6 cellular contexts compared by ENCODE assay signal in the genomic region with DNA sequence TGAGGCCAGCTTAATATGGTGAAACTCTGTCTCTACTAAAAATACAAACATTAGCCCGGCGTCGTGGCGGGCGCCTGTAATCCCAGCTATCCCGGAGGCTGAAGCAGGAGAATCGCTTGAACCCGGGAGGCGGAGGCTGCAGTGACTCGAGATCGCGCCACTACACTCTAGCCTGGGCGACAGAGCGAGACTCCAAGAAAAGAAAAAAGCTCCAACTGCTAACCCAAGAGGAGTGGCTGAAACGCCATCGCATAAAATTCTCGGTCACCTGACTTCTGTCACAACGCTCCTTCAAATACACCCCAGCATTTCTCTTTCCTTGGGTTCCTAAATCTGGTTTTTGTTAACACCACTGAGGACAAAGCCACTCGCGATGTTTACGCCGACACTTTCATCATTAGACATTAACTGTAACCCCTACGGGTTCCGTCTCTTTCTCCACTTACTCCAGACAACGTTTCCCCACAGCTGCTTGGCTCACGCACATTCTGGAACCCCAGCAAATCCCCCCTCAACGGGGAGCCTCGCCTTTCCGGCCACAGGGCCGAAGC. TPM values are rescaled to one million over a fixed set of nuclear protein-coding genes. Genes with fewer than 3 reads are reported as not detected.
DNase-seq lines count a peak whose midpoint lies in the region; ATAC-seq, FAIRE-seq and TF ChIP-seq lines count a peak whose summit lies in the region.

No MANE protein-coding gene starts in this region.

- no peaks in the 10 kb centered on the region for H3K27me3 Mint-ChIP-seq in Caco-2 (ENCODE audit: insufficient read depth, unreplicated experiment)
- no peaks in the 10 kb centered on the region for H3K27me3 Mint-ChIP-seq in activated T-cell treated with anti-CD3 and anti-CD28 coated beads, Interleukin-2, amount 50 U/mL, for 72 hours (ENCODE audit: low read depth)

- peaks cover 14% of the 10 kb centered on the region for H3K4me1 ChIP-seq in Caco-2
- peaks cover 61% of the 10 kb centered on the region for H3K4me1 ChIP-seq in HepG2 (ENCODE audit: insufficient read depth, low read length)

- WGBS in HepG2 (ENCODE audit: low lambda C conversion rate), result 1% methylated on average over 30 of the region's 30 CpGs

- CTCF ChIA-PET in Caco-2 (lab: Charles Lee) (interaction anchor here (0.6 to 1.2 kb wide), 4 partner anchors 19 to 368 kb away, joined by 3 to 7 read pairs (median 4); a partner anchor contains a TSS), HepG2 (lab: Yijun Ruan, JAX; ENCODE audit: low intra/inter-chr PET ratio, low total read pairs) (no interaction called here)

- TF ChIP-seq POLR2A in HepG2 (IDR thresholded peaks at IDR 0.05; ENCODE audit: insufficient read depth in 1 of 2, low read depth in 2 of 2, low read length in 2 of 2), result no peak; a peak in 2 of 4 replicates

- no peaks in the 10 kb centered on the region for H3K27me3 ChIP-seq in Caco-2 (replicated peaks; ENCODE audit: control insufficient read depth, insufficient read depth, low read length)
- no peaks in the 10 kb centered on the region; a peak in 1 of 5 replicates for H3K27me3 ChIP-seq in HepG2 (ENCODE audit: control insufficient read depth in 1 of 2, insufficient read depth in 2 of 2, low read length in 2 of 2)

- H3K27ac ChIP-seq in HepG2 (ENCODE audit: extremely low read length, insufficient read depth, low read length), result peak overlapping the region; percentile 98

- H3K4me3 Mint-ChIP-seq in Caco-2 (ENCODE audit: unreplicated experiment), result peak overlapping the region; percentile 84
- H3K4me3 Mint-ChIP-seq in activated T-cell treated with anti-CD3 and anti-CD28 coated beads, Interleukin-2, amount 50 U/mL, for 72 hours, result peak overlapping the region; percentile 93

- H3K9me3 ChIP-seq in Caco-2 (no peaks in the 10 kb centered on the region), HepG2 (ENCODE audit: low read length) (no peaks in the 10 kb centered on the region)

- peaks cover 48% of the 10 kb centered on the region for H4K20me1 ChIP-seq in HepG2 (ENCODE audit: insufficient read depth, low read length)

- in situ Hi-C loops in HepG2 (cut with HindIII; ENCODE audit: extremely low pct_ligation_motif_present, low pct_unique_long_range_greater_than_20kb), result no loop called here

- H3K27ac Mint-ChIP-seq in Caco-2 (ENCODE audit: unreplicated experiment), result peak overlapping the region; percentile 96
- peak overlapping the region; percentile 96 for H3K27ac Mint-ChIP-seq in activated T-cell treated with anti-CD3 and anti-CD28 coated beads, Interleukin-2, amount 50 U/mL, for 72 hours

- TF ChIP-seq RAD21 in HepG2 (CRISPR knock-in tag; IDR thresholded peaks at IDR 0.05), result no peak; the same call in 1 of the 2 replicates

- H3K4me3 ChIP-seq in Caco-2 (ENCODE audit: low read depth, low read length) (peak overlapping the region; percentile 96), HepG2 (replicated peaks in 1 of 3; ENCODE audit: insufficient read depth in 1 of 3, low read depth in 2 of 3, low read length in 3 of 3) (peak overlapping the region; percentile 91 to 99 (median 97))

- H3K4me2 ChIP-seq in HepG2 (ENCODE audit: low read depth, low read length), result peak overlapping the region; percentile 83

- H2AFZ ChIP-seq in HepG2 (ENCODE audit: low read length), result no peak overlapping the region

- no peaks in the 10 kb centered on the region for H3K9me3 Mint-ChIP-seq in Caco-2 (ENCODE audit: unreplicated experiment)
- no peaks in the 10 kb centered on the region for H3K9me3 Mint-ChIP-seq in activated T-cell treated with anti-CD3 and anti-CD28 coated beads, Interleukin-2, amount 50 U/mL, for 72 hours

- DNase-seq in Caco-2 (peak in 1 of 2 experiments; percentile 31), HepG2 (ENCODE audit: low spot score) (no peak), T1000 (lab: John Stamatoyannopoulos, UW) (no peak), GF-D8 (lab: John Stamatoyannopoulos, UW) (no peak)
- peak in 1 of 2 donors; percentile 31 for DNase-seq in activated T-cell treated with anti-CD3 and anti-CD28 coated beads, Interleukin-2, amount 50 U/mL, for 72 hours

- H3K79me2 ChIP-seq in HepG2 (ENCODE audit: insufficient read depth, low read length), result peaks cover 58% of the 10 kb centered on the region

- POLR2A ChIA-PET in Caco-2 (lab: Charles Lee) (interaction anchor here (0.6 to 1.8 kb wide), 14 partner anchors 19 to 254 kb away, joined by 3 to 28 read pairs (median 3); a partner anchor contains a TSS), HepG2 (lab: Yijun Ruan, JAX) (interaction anchor here (0.7 to 3.0 kb wide), 44 partner anchors 9 to 917 kb away, joined by 3 to 80 read pairs (median 7); a partner anchor contains a TSS)

- H3K36me3 Mint-ChIP-seq in Caco-2 (ENCODE audit: insufficient read depth, unreplicated experiment), result peaks cover 64% of the 10 kb centered on the region
- H3K36me3 Mint-ChIP-seq in activated T-cell treated with anti-CD3 and anti-CD28 coated beads, Interleukin-2, amount 50 U/mL, for 72 hours (ENCODE audit: insufficient read depth in 2 of 2), result peaks cover 24 to 49% of the 10 kb centered on the region in 2 donors

- ATAC-seq in HG02642 (IDR thresholded peaks at IDR 0.05; ENCODE audit: poor library complexity, unreplicated experiment) (peak; percentile 11), HepG2 (no peak)
- ATAC-seq in activated T-cell treated with anti-CD3 and anti-CD28 coated beads, Interleukin-2, amount 50 U/mL, for 72 hours (replicated peaks in 1 of 2), result no peak

- intact Hi-C loops in Caco-2 (cut with micrococcal nuclease; ENCODE audit: unreplicated experiment) (loop anchor here (1.0 to 5.0 kb wide), 4 partner anchors 26 to 151 kb away; a partner anchor contains a TSS), HepG2 (cut with micrococcal nuclease; ENCODE audit: unreplicated experiment) (loop anchor here (1.0 to 5.0 kb wide), 4 partner anchors 26 to 107 kb away; a partner anchor contains a TSS)

- H3K4me1 Mint-ChIP-seq in Caco-2 (ENCODE audit: low read depth, unreplicated experiment), result peaks cover 25% of the 10 kb centered on the region
- H3K4me1 Mint-ChIP-seq in activated T-cell treated with anti-CD3 and anti-CD28 coated beads, Interleukin-2, amount 50 U/mL, for 72 hours (ENCODE audit: low read depth), result peaks cover 50% of the 10 kb centered on the region

- TF ChIP-seq EP300 in HepG2 (IDR thresholded peaks at IDR 0.05; ENCODE audit: low read depth in 2 of 2, low read length in 2 of 2), result no peak
- no peak for TF ChIP-seq EP300 in HepG2 (CRISPR knock-in tag; IDR thresholded peaks at IDR 0.05; ENCODE audit: borderline replicate concordance)

- no peak for FAIRE-seq in HepG2 (lab: Jason Lieb, UNC)

- TF ChIP-seq CTCF in Caco-2 (IDR thresholded peaks at IDR 0.05; ENCODE audit: insufficient read depth in 1 of 2, low read depth in 1 of 2, low read length in 1 of 2, severe bottlenecking in 1 of 2, unreplicated experiment in 1 of 2) (no peak), HepG2 (CRISPR knock-in tag; IDR thresholded peaks at IDR 0.05) (no peak)

- peaks cover 2% of the 10 kb centered on the region; the same call in 1 of the 2 replicates for H3K36me3 ChIP-seq in Caco-2 (ENCODE audit: control insufficient read depth, insufficient read depth, low read length)
- H3K36me3 ChIP-seq in HepG2 (replicated peaks in 1 of 2; ENCODE audit: control insufficient read depth in 1 of 2, insufficient read depth in 2 of 2, low read length in 2 of 2), result peaks cover 1 to 25% of the 10 kb centered on the region in 2 experiments; a peak in 4 of 5 replicates

- BruUV-seq in Caco-2 (replicated peaks; lab: Mats Ljungman, UMichigan), result TSS peak; percentile 60
- BruUV-seq in HepG2 (replicated peaks; lab: Mats Ljungman, UMichigan), result no TSS peak

- peak overlapping the region; percentile 100 for H3K9ac ChIP-seq in HepG2 (ENCODE audit: insufficient read depth, low read depth, low read length)

RNA-seq across cellular contexts. Expression of a gene that starts 0.7 kb away (rescaled TPM):
- 62.6 and 68.0 TPM in 2 replicates for total RNA-seq in Caco-2 (2022)
- total RNA-seq in activated T-cell treated with anti-CD3 and anti-CD28 coated beads, Interleukin-2, amount 50 U/mL, for 72 hours, result 100 to 1,000 TPM; 161 to 178 TPM
- 35.2 and 66.6 TPM in 2 replicates for total RNA-seq in HepG2 (2016; rRNA removed; fragmentation: Illumina TruSeq; extraction: Trizol)
- total RNA-seq in HepG2 (2016; cell fraction: cytosol; rRNA removed; fragmentation: Illumina TruSeq; extraction: Trizol; ENCODE audit: low read depth), result 24.5 and 24.8 TPM in 2 replicates
- 38.2 and 62.5 TPM in 2 replicates for total RNA-seq in HepG2 (2016; cell fraction: insoluble cytoplasmic fraction; rRNA removed; fragmentation: Illumina TruSeq; extraction: Trizol)
- 27.1 and 28.3 TPM in 2 replicates for total RNA-seq in HepG2 (2016; cell fraction: membrane; rRNA removed; fragmentation: Illumina TruSeq; extraction: Trizol)
- 117 and 137 TPM in 2 replicates for total RNA-seq in HepG2 (2016; cell fraction: nucleus; rRNA removed; fragmentation: Illumina TruSeq; extraction: Trizol)
- 82.4 and 101 TPM in 2 replicates for polyA plus RNA-seq in HepG2 (2011; rRNA removed)
- polyA plus RNA-seq in HepG2 (2011; cell fraction: cytosol; rRNA removed), result 18.7 and 25.0 TPM in 2 replicates
- polyA plus RNA-seq in HepG2 (2011; cell fraction: nucleus; rRNA removed), result 155 and 182 TPM in 2 replicates
- polyA plus RNA-seq in HepG2 (2012), result 136 and 141 TPM in 2 replicates
- 8.7 and 11.4 TPM in 2 replicates for polyA plus RNA-seq in HepG2 (2016; cell fraction: cytosol; fragmentation: Illumina TruSeq; extraction: Trizol; ENCODE audit: low read depth)
- 24.0 and 27.5 TPM in 2 replicates for polyA plus RNA-seq in HepG2 (2016; cell fraction: insoluble cytoplasmic fraction; fragmentation: Illumina TruSeq; extraction: Trizol; ENCODE audit: low read depth)
- polyA plus RNA-seq in HepG2 (2016; cell fraction: membrane; fragmentation: Illumina TruSeq; extraction: Trizol; ENCODE audit: low read depth), result 9.9 and 12.7 TPM in 2 replicates
- 168 and 170 TPM in 2 replicates for polyA plus RNA-seq in HepG2 (2016; cell fraction: nucleus; fragmentation: Illumina TruSeq; extraction: Trizol; ENCODE audit: insufficient read depth, low read depth)
- polyA minus RNA-seq in HepG2 (2011; rRNA and poly(A)+ RNA removed; ENCODE audit: low replicate concordance), result 12.6 and 13.7 TPM in 2 replicates
- polyA minus RNA-seq in HepG2 (2011; cell fraction: cytosol; rRNA and poly(A)+ RNA removed), result 20.6 and 23.8 TPM in 2 replicates
- polyA minus RNA-seq in HepG2 (2011; cell fraction: nucleus; rRNA and poly(A)+ RNA removed), result 238 and 270 TPM in 2 replicates

RNA-seq across cellular contexts. Expression of a gene that starts 25.1 kb away (rescaled TPM):
- 17.6 and 25.0 TPM in 2 replicates for total RNA-seq in Caco-2 (2022)
- 10 to 100 TPM; 72.5 to 84.6 TPM for total RNA-seq in activated T-cell treated with anti-CD3 and anti-CD28 coated beads, Interleukin-2, amount 50 U/mL, for 72 hours
- total RNA-seq in HepG2 (2016; rRNA removed; fragmentation: Illumina TruSeq; extraction: Trizol), result 98.7 and 126 TPM in 2 replicates
- 48.4 and 52.9 TPM in 2 replicates for total RNA-seq in HepG2 (2016; cell fraction: cytosol; rRNA removed; fragmentation: Illumina TruSeq; extraction: Trizol; ENCODE audit: low read depth)
- 84.1 and 125 TPM in 2 replicates for total RNA-seq in HepG2 (2016; cell fraction: insoluble cytoplasmic fraction; rRNA removed; fragmentation: Illumina TruSeq; extraction: Trizol)
- total RNA-seq in HepG2 (2016; cell fraction: membrane; rRNA removed; fragmentation: Illumina TruSeq; extraction: Trizol), result 78.2 and 94.7 TPM in 2 replicates
- 47.6 and 50.4 TPM in 2 replicates for total RNA-seq in HepG2 (2016; cell fraction: nucleus; rRNA removed; fragmentation: Illumina TruSeq; extraction: Trizol)
- polyA plus RNA-seq in HepG2 (2011; rRNA removed), result 81.8 and 107 TPM in 2 replicates
- polyA plus RNA-seq in HepG2 (2011; cell fraction: cytosol; rRNA removed), result 53.4 and 68.3 TPM in 2 replicates
- polyA plus RNA-seq in HepG2 (2011; cell fraction: nucleus; rRNA removed), result 46.2 and 54.3 TPM in 2 replicates
- polyA plus RNA-seq in HepG2 (2012), result 102 and 132 TPM in 2 replicates
- 46.7 and 53.3 TPM in 2 replicates for polyA plus RNA-seq in HepG2 (2016; cell fraction: cytosol; fragmentation: Illumina TruSeq; extraction: Trizol; ENCODE audit: low read depth)
- 143 and 147 TPM in 2 replicates for polyA plus RNA-seq in HepG2 (2016; cell fraction: insoluble cytoplasmic fraction; fragmentation: Illumina TruSeq; extraction: Trizol; ENCODE audit: low read depth)
- 79.9 and 84.5 TPM in 2 replicates for polyA plus RNA-seq in HepG2 (2016; cell fraction: membrane; fragmentation: Illumina TruSeq; extraction: Trizol; ENCODE audit: low read depth)
- 90.6 and 109 TPM in 2 replicates for polyA plus RNA-seq in HepG2 (2016; cell fraction: nucleus; fragmentation: Illumina TruSeq; extraction: Trizol; ENCODE audit: insufficient read depth, low read depth)
- polyA minus RNA-seq in HepG2 (2011; rRNA and poly(A)+ RNA removed; ENCODE audit: low replicate concordance), result 13.9 and 16.0 TPM in 2 replicates
- polyA minus RNA-seq in HepG2 (2011; cell fraction: cytosol; rRNA and poly(A)+ RNA removed), result 25.3 and 29.8 TPM in 2 replicates
- polyA minus RNA-seq in HepG2 (2011; cell fraction: nucleus; rRNA and poly(A)+ RNA removed), result 35.9 and 56.9 TPM in 2 replicates

RNA-seq across cellular contexts. Expression of a gene that starts 25.4 kb away (rescaled TPM):
- total RNA-seq in Caco-2 (2022) (40.7 and 49.7 TPM in 2 replicates), HepG2 (2016; rRNA removed; fragmentation: Illumina TruSeq; extraction: Trizol) (67.9 and 98.5 TPM in 2 replicates)
- total RNA-seq in activated T-cell treated with anti-CD3 and anti-CD28 coated beads, Interleukin-2, amount 50 U/mL, for 72 hours, result 10 to 100 TPM; 40.0 to 44.9 TPM
- 23.3 and 24.5 TPM in 2 replicates for total RNA-seq in HepG2 (2016; cell fraction: cytosol; rRNA removed; fragmentation: Illumina TruSeq; extraction: Trizol; ENCODE audit: low read depth)
- total RNA-seq in HepG2 (2016; cell fraction: insoluble cytoplasmic fraction; rRNA removed; fragmentation: Illumina TruSeq; extraction: Trizol), result 69.4 and 101 TPM in 2 replicates
- total RNA-seq in HepG2 (2016; cell fraction: membrane; rRNA removed; fragmentation: Illumina TruSeq; extraction: Trizol), result 38.9 and 41.8 TPM in 2 replicates
- 33.1 and 39.6 TPM in 2 replicates for total RNA-seq in HepG2 (2016; cell fraction: nucleus; rRNA removed; fragmentation: Illumina TruSeq; extraction: Trizol)
- 55.1 and 75.2 TPM in 2 replicates for polyA plus RNA-seq in HepG2 (2011; rRNA removed)
- 54.9 and 60.1 TPM in 2 replicates for polyA plus RNA-seq in HepG2 (2011; cell fraction: cytosol; rRNA removed)
- polyA plus RNA-seq in HepG2 (2011; cell fraction: nucleus; rRNA removed), result 40.7 and 44.2 TPM in 2 replicates
- 21.5 and 30.3 TPM in 2 replicates for polyA plus RNA-seq in HepG2 (2012)
- polyA plus RNA-seq in HepG2 (2016; cell fraction: cytosol; fragmentation: Illumina TruSeq; extraction: Trizol; ENCODE audit: low read depth), result 8.6 and 9.7 TPM in 2 replicates
- polyA plus RNA-seq in HepG2 (2016; cell fraction: insoluble cytoplasmic fraction; fragmentation: Illumina TruSeq; extraction: Trizol; ENCODE audit: low read depth), result 84.9 and 85.4 TPM in 2 replicates
- polyA plus RNA-seq in HepG2 (2016; cell fraction: membrane; fragmentation: Illumina TruSeq; extraction: Trizol; ENCODE audit: low read depth), result 16.6 and 16.7 TPM in 2 replicates
- polyA plus RNA-seq in HepG2 (2016; cell fraction: nucleus; fragmentation: Illumina TruSeq; extraction: Trizol; ENCODE audit: insufficient read depth, low read depth), result 50.4 and 53.5 TPM in 2 replicates
- polyA minus RNA-seq in HepG2 (2011; rRNA and poly(A)+ RNA removed; ENCODE audit: low replicate concordance), result 57.1 and 72.0 TPM in 2 replicates
- polyA minus RNA-seq in HepG2 (2011; cell fraction: cytosol; rRNA and poly(A)+ RNA removed), result 24.0 and 28.5 TPM in 2 replicates
- polyA minus RNA-seq in HepG2 (2011; cell fraction: nucleus; rRNA and poly(A)+ RNA removed), result 33.3 and 35.7 TPM in 2 replicates

RNA-seq across cellular contexts. Expression of a gene that starts 52.0 kb away (rescaled TPM):
- 322 and 325 TPM in 2 replicates for total RNA-seq in Caco-2 (2022)
- 100 to 1,000 TPM; 457 to 495 TPM for total RNA-seq in activated T-cell treated with anti-CD3 and anti-CD28 coated beads, Interleukin-2, amount 50 U/mL, for 72 hours
- total RNA-seq in HepG2 (2016; rRNA removed; fragmentation: Illumina TruSeq; extraction: Trizol), result 384 and 709 TPM in 2 replicates
- total RNA-seq in HepG2 (2016; cell fraction: cytosol; rRNA removed; fragmentation: Illumina TruSeq; extraction: Trizol; ENCODE audit: low read depth), result 49.4 and 52.0 TPM in 2 replicates
- total RNA-seq in HepG2 (2016; cell fraction: insoluble cytoplasmic fraction; rRNA removed; fragmentation: Illumina TruSeq; extraction: Trizol), result 384 and 712 TPM in 2 replicates
- 128 and 149 TPM in 2 replicates for total RNA-seq in HepG2 (2016; cell fraction: membrane; rRNA removed; fragmentation: Illumina TruSeq; extraction: Trizol)
- total RNA-seq in HepG2 (2016; cell fraction: nucleus; rRNA removed; fragmentation: Illumina TruSeq; extraction: Trizol), result 204 and 212 TPM in 2 replicates
- 102 and 106 TPM in 2 replicates for polyA plus RNA-seq in HepG2 (2011; rRNA removed)
- 66.0 and 86.9 TPM in 2 replicates for polyA plus RNA-seq in HepG2 (2011; cell fraction: cytosol; rRNA removed)
- 34.9 and 38.3 TPM in 2 replicates for polyA plus RNA-seq in HepG2 (2011; cell fraction: nucleus; rRNA removed)
- polyA plus RNA-seq in HepG2 (2012), result 149 and 200 TPM in 2 replicates
- polyA plus RNA-seq in HepG2 (2016; cell fraction: cytosol; fragmentation: Illumina TruSeq; extraction: Trizol; ENCODE audit: low read depth), result 39.8 and 47.1 TPM in 2 replicates
- 442 and 506 TPM in 2 replicates for polyA plus RNA-seq in HepG2 (2016; cell fraction: insoluble cytoplasmic fraction; fragmentation: Illumina TruSeq; extraction: Trizol; ENCODE audit: low read depth)
- 90.4 and 101 TPM in 2 replicates for polyA plus RNA-seq in HepG2 (2016; cell fraction: membrane; fragmentation: Illumina TruSeq; extraction: Trizol; ENCODE audit: low read depth)
- polyA plus RNA-seq in HepG2 (2016; cell fraction: nucleus; fragmentation: Illumina TruSeq; extraction: Trizol; ENCODE audit: insufficient read depth, low read depth), result 131 and 143 TPM in 2 replicates
- polyA minus RNA-seq in HepG2 (2011; rRNA and poly(A)+ RNA removed; ENCODE audit: low replicate concordance), result 198 and 668 TPM in 2 replicates
- 190 and 223 TPM in 2 replicates for polyA minus RNA-seq in HepG2 (2011; cell fraction: cytosol; rRNA and poly(A)+ RNA removed)
- polyA minus RNA-seq in HepG2 (2011; cell fraction: nucleus; rRNA and poly(A)+ RNA removed), result 207 and 220 TPM in 2 replicates
